9 cellular contexts compared by ENCODE assay signal in the genomic region with DNA sequence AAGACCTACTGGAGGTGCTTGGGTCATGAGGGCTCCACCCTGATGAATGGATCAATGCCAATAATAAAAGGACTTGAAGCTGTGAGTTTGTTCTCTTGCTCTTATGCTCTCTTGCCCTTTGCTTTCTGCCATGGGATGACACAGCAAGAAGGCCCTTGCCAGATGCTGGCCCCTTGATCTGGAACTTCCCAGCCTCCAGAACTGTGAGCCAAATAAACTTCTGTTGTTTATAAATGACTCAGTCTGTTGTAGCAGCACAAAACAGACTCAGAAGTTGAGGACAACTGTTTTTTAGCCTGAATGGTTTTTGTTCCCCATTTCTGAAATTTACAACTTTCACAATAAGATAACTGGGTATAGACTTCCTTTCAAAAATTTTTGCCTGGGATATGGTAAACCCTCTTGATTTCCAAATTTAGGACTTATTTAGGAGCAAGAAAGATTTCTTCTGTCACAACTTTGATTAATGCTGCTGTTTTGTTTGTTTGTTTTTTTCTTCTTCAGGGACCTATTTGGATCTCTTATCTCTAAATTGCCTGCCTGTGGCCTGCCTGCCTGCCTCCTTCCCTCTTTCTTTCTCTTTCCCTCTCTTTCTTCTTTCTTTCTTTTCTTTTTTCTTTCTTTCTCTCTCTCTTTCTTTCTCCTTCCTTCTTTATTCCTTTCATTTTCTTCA. TPM values are rescaled to one million over a fixed set of nuclear protein-coding genes. Genes with fewer than 3 reads are reported as not detected.
DNase-seq lines count a peak whose midpoint lies in the region; ATAC-seq, FAIRE-seq and TF ChIP-seq lines count a peak whose summit lies in the region.
"Had no signal": no experiment of that assay in that cellular context is flagged by ENCODE, and none has a peak within 500 bp of the region (broad histone marks: within the 10 kb centered on the region; RNA-seq: fewer than 3 reads in every experiment).

No MANE protein-coding gene starts in this region.

- H3K36me3 Mint-ChIP-seq in activated CD4-positive, alpha-beta memory T cell treated with anti-CD3 and anti-CD28 coated beads, Interleukin-2, amount 10 ng/mL, durations not matched to agents 7 days and 5 days (ENCODE audit: low read depth) = peaks cover 28% of the 10 kb centered on the region
- H3K36me3 Mint-ChIP-seq: brain had no signal

- H3K27me3 Mint-ChIP-seq in activated CD4-positive, alpha-beta memory T cell treated with anti-CD3 and anti-CD28 coated beads, Interleukin-2, amount 10 ng/mL, durations not matched to agents 7 days and 5 days = peaks cover 3% of the 10 kb centered on the region

- peaks cover 2% of the 10 kb centered on the region for H3K9me3 Mint-ChIP-seq in activated CD4-positive, alpha-beta memory T cell treated with anti-CD3 and anti-CD28 coated beads, Interleukin-2, amount 10 ng/mL, durations not matched to agents 7 days and 5 days

- POLR2A ChIA-PET in activated CD4-positive, alpha-beta memory T cell treated with anti-CD3 and anti-CD28 coated beads, Interleukin-2, amount 10 ng/mL, durations not matched to agents 7 days and 5 days (lab: Charles Lee) = interaction anchor here (0.8 kb wide), 1 partner anchor 21 kb away, joined by 3 read pairs; no protein-coding TSS in a partner anchor

- no peak overlapping the region for H3K27ac Mint-ChIP-seq in activated CD4-positive, alpha-beta memory T cell treated with anti-CD3 and anti-CD28 coated beads, Interleukin-2, amount 10 ng/mL, durations not matched to agents 7 days and 5 days

- peaks cover 15% of the 10 kb centered on the region for H3K4me1 Mint-ChIP-seq in activated CD4-positive, alpha-beta memory T cell treated with anti-CD3 and anti-CD28 coated beads, Interleukin-2, amount 10 ng/mL, durations not matched to agents 7 days and 5 days
- H3K4me1 Mint-ChIP-seq: brain had no signal

- FAIRE-seq in GM12891 (lab: Jason Lieb, UNC) = peak; percentile 81

- TF ChIP-seq POLR2A in GM12891 (IDR thresholded peaks at IDR 0.05; ENCODE audit: low read depth, low read length) = no peak

- DNase-seq in GM12891 (ENCODE audit: insufficient read length, low spot score) (no peak), NAMALWA (ENCODE audit: low spot score) (peak; percentile 22), left ventricle myocardium superior (peak; percentile 30), HT-29 (ENCODE audit: low spot score) (no peak), Ammon's horn (ENCODE audit: low spot score) (no peak), DMS153 (lab: John Stamatoyannopoulos, UW) (no peak)
- DNase-seq in activated CD4-positive, alpha-beta memory T cell treated with anti-CD3 and anti-CD28 coated beads, Interleukin-2, amount 10 ng/mL, durations not matched to agents 7 days and 5 days = no peak

- ATAC-seq in GM21786 (IDR thresholded peaks at IDR 0.05; ENCODE audit: unreplicated experiment) = peak; percentile 92
- peak; percentile 48 for ATAC-seq in left ventricle myocardium superior

- intact Hi-C loops in left ventricle myocardium superior (cut with micrococcal nuclease) = no loop called here

- CTCF ChIA-PET in activated CD4-positive, alpha-beta memory T cell treated with anti-CD3 and anti-CD28 coated beads, Interleukin-2, amount 10 ng/mL, durations not matched to agents 7 days and 5 days (lab: Charles Lee) = interaction anchor here (1.1 kb wide), 1 partner anchor 8 kb away, joined by 4 read pairs; no protein-coding TSS in a partner anchor

- H3K4me3 Mint-ChIP-seq in activated CD4-positive, alpha-beta memory T cell treated with anti-CD3 and anti-CD28 coated beads, Interleukin-2, amount 10 ng/mL, durations not matched to agents 7 days and 5 days = no peak overlapping the region
- H3K4me3 Mint-ChIP-seq: brain had no signal

TF ChIP-seq in GM12891, 5 proteins besides CTCF, POLR2A, EP300 and RAD21:
- peak; percentile 40; the same call in 1 of the 2 replicates for TF ChIP-seq SPI1 (IDR thresholded peaks at IDR 0.05; ENCODE audit: low read depth, low read length)
- TF ChIP-seq PAX5 (IDR thresholded peaks at IDR 0.05; ENCODE audit: insufficient read depth, low read length, severe bottlenecking) = no peak
- TF ChIP-seq TAF1 (IDR thresholded peaks at IDR 0.05; ENCODE audit: low read depth, low read length) = no peak
- TF ChIP-seq POLR2AphosphoS5 (IDR thresholded peaks at IDR 0.05; ENCODE audit: low read depth, low read length) = 0 out of 2 replicates have a peak, but pooled peaks have one; percentile 60
- peak; percentile 43; the same call in 1 of the 2 replicates for TF ChIP-seq POU2F2 (IDR thresholded peaks at IDR 0.05; ENCODE audit: low read depth, low read length)

RNA-seq across cellular contexts. Expression of a gene that starts 12.1 kb away (rescaled TPM):
- polyA plus RNA-seq in GM12891 (2012; ENCODE audit: low read depth, missing spikeins) = 201 TPM
- 7.5 TPM for total RNA-seq in left ventricle myocardium superior
- not detected in 2 replicates for total RNA-seq in HT-29 (2014; rRNA removed; shearing (Covaris generic))
- total RNA-seq in activated CD4-positive, alpha-beta memory T cell treated with anti-CD3 and anti-CD28 coated beads, Interleukin-2, amount 10 ng/mL, durations not matched to agents 7 days and 5 days = 10 to 100 TPM; 29.7 to 33.3 TPM

Comparison
In these comparisons a context has a peak if more than half of its experiments do, and no peak if none do; other contexts are left out.
1. DNase-seq: peak in NAMALWA (single experiment) and left ventricle myocardium superior (single experiment); none in GM12891 (single experiment), HT-29 (single experiment), activated CD4-positive, alpha-beta memory T cell treated with anti-CD3 and anti-CD28 coated beads, Interleukin-2, amount 10 ng/mL, durations not matched to agents 7 days and 5 days (single experiment), Ammon's horn (single experiment) and DMS153 (single experiment).